In the genomic region with DNA sequence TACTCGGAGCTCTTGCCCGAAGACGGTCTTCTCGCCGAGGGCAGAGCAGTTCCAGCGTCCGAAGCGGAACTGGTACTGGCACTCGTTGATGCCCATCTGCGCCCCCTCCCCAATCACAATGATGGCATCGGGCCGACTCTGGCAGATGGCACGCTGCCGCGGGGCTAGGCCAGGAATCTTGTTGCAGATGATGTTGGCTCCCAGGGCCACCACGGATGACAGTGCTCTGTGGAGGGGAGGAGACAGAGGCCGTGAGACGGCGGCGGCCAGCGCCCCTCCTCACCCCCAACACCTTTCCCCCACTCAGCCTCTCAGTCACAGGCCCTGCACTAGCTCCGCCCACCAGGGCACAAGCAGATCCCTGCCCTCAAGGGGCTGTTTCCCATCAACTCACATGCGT, we compare ENCODE assay signal across 1 cellular context.
TF ChIP-seq lines count a peak whose summit lies in the region.

No MANE protein-coding gene starts in this region.

TF ChIP-seq in H1, 55 proteins besides CTCF, POLR2A, EP300 and RAD21:
- TF ChIP-seq RNF2 (IDR thresholded peaks at IDR 0.05; ENCODE audit: borderline replicate concordance, low read depth, low read length, missing control alignments, poor library complexity, severe bottlenecking): no peak
- TF ChIP-seq, protein P1, sequence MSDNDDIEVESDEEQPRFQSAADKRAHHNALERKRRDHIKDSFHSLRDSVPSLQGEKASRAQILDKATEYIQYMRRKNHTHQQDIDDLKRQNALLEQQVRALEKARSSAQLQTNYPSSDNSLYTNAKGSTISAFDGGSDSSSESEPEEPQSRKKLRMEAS (IDR thresholded peaks at IDR 0.05): no peak
- no peak for TF ChIP-seq BACH1 (IDR thresholded peaks at IDR 0.05; ENCODE audit: low read length)
- TF ChIP-seq TAF7 (optimal IDR thresholded peaks at IDR 0.05; ENCODE audit: borderline replicate concordance, low read depth, low read length): no peak
- TF ChIP-seq SP2 (IDR thresholded peaks at IDR 0.05; ENCODE audit: low read length): no peak
- no peak for TF ChIP-seq SUZ12 (IDR thresholded peaks at IDR 0.05; ENCODE audit: low read length)
- TF ChIP-seq RBBP5 (IDR thresholded peaks at IDR 0.05; ENCODE audit: borderline replicate concordance, low read depth, low read length): no peak
- no peak for TF ChIP-seq SP1 (IDR thresholded peaks at IDR 0.05; ENCODE audit: low read depth, low read length)
- no peak for TF ChIP-seq KDM1A (IDR thresholded peaks at IDR 0.05; ENCODE audit: borderline replicate concordance, low read length)
- TF ChIP-seq BCL11A (IDR thresholded peaks at IDR 0.05; ENCODE audit: low read depth in 2 of 2, low read length in 2 of 2): no peak
- TF ChIP-seq, protein P2, sequence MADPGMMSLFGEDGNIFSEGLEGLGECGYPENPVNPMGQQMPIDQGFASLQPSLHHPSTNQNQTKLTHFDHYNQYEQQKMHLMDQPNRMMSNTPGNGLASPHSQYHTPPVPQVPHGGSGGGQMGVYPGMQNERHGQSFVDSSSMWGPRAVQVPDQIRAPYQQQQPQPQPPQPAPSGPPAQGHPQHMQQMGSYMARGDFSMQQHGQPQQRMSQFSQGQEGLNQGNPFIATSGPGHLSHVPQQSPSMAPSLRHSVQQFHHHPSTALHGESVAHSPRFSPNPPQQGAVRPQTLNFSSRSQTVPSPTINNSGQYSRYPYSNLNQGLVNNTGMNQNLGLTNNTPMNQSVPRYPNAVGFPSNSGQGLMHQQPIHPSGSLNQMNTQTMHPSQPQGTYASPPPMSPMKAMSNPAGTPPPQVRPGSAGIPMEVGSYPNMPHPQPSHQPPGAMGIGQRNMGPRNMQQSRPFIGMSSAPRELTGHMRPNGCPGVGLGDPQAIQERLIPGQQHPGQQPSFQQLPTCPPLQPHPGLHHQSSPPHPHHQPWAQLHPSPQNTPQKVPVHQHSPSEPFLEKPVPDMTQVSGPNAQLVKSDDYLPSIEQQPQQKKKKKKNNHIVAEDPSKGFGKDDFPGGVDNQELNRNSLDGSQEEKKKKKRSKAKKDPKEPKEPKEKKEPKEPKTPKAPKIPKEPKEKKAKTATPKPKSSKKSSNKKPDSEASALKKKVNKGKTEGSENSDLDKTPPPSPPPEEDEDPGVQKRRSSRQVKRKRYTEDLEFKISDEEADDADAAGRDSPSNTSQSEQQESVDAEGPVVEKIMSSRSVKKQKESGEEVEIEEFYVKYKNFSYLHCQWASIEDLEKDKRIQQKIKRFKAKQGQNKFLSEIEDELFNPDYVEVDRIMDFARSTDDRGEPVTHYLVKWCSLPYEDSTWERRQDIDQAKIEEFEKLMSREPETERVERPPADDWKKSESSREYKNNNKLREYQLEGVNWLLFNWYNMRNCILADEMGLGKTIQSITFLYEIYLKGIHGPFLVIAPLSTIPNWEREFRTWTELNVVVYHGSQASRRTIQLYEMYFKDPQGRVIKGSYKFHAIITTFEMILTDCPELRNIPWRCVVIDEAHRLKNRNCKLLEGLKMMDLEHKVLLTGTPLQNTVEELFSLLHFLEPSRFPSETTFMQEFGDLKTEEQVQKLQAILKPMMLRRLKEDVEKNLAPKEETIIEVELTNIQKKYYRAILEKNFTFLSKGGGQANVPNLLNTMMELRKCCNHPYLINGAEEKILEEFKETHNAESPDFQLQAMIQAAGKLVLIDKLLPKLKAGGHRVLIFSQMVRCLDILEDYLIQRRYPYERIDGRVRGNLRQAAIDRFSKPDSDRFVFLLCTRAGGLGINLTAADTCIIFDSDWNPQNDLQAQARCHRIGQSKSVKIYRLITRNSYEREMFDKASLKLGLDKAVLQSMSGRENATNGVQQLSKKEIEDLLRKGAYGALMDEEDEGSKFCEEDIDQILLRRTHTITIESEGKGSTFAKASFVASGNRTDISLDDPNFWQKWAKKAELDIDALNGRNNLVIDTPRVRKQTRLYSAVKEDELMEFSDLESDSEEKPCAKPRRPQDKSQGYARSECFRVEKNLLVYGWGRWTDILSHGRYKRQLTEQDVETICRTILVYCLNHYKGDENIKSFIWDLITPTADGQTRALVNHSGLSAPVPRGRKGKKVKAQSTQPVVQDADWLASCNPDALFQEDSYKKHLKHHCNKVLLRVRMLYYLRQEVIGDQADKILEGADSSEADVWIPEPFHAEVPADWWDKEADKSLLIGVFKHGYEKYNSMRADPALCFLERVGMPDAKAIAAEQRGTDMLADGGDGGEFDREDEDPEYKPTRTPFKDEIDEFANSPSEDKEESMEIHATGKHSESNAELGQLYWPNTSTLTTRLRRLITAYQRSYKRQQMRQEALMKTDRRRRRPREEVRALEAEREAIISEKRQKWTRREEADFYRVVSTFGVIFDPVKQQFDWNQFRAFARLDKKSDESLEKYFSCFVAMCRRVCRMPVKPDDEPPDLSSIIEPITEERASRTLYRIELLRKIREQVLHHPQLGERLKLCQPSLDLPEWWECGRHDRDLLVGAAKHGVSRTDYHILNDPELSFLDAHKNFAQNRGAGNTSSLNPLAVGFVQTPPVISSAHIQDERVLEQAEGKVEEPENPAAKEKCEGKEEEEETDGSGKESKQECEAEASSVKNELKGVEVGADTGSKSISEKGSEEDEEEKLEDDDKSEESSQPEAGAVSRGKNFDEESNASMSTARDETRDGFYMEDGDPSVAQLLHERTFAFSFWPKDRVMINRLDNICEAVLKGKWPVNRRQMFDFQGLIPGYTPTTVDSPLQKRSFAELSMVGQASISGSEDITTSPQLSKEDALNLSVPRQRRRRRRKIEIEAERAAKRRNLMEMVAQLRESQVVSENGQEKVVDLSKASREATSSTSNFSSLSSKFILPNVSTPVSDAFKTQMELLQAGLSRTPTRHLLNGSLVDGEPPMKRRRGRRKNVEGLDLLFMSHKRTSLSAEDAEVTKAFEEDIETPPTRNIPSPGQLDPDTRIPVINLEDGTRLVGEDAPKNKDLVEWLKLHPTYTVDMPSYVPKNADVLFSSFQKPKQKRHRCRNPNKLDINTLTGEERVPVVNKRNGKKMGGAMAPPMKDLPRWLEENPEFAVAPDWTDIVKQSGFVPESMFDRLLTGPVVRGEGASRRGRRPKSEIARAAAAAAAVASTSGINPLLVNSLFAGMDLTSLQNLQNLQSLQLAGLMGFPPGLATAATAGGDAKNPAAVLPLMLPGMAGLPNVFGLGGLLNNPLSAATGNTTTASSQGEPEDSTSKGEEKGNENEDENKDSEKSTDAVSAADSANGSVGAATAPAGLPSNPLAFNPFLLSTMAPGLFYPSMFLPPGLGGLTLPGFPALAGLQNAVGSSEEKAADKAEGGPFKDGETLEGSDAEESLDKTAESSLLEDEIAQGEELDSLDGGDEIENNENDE (IDR thresholded peaks at IDR 0.05; ENCODE audit: insufficient replicate concordance, low read length): no peak
- no peak for TF ChIP-seq CBX5 (IDR thresholded peaks at IDR 0.05; ENCODE audit: low read depth, low read length)
- no peak for TF ChIP-seq RXRA (IDR thresholded peaks at IDR 0.05; ENCODE audit: insufficient read depth, low read depth, low read length)
- no peak for TF ChIP-seq YY1 (IDR thresholded peaks at IDR 0.05; ENCODE audit: low read depth, low read length)
- no peak for TF ChIP-seq EGR1 (IDR thresholded peaks at IDR 0.05; ENCODE audit: borderline replicate concordance, low read depth, low read length)
- no peak for TF ChIP-seq JUN (IDR thresholded peaks at IDR 0.05; ENCODE audit: low read depth, low read length)
- no peak for TF ChIP-seq GTF2F1 (IDR thresholded peaks at IDR 0.05; ENCODE audit: borderline replicate concordance, low read depth, low read length)
- TF ChIP-seq SIN3A (conservative IDR thresholded peaks at IDR 0.05 in 1 of 2, IDR thresholded peaks at IDR 0.05 in 1 of 2; ENCODE audit: low read depth in 1 of 2, low read length in 2 of 2): no peak
- TF ChIP-seq, protein P3, sequence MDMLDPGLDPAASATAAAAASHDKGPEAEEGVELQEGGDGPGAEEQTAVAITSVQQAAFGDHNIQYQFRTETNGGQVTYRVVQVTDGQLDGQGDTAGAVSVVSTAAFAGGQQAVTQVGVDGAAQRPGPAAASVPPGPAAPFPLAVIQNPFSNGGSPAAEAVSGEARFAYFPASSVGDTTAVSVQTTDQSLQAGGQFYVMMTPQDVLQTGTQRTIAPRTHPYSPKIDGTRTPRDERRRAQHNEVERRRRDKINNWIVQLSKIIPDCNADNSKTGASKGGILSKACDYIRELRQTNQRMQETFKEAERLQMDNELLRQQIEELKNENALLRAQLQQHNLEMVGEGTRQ (IDR thresholded peaks at IDR 0.05; ENCODE audit: low read length): no peak
- no peak for TF ChIP-seq CBX8 (IDR thresholded peaks at IDR 0.05; ENCODE audit: borderline replicate concordance, low read depth, low read length)
